ENCODE assay signal across 35 cellular contexts in genomic region chr22:32083000-32083399, GRCh38. TPM values are rescaled to one million over a fixed set of nuclear protein-coding genes. Genes with fewer than 3 reads are reported as not detected.
"Had no signal": no experiment of that assay in that cellular context is flagged by ENCODE, and none has a peak within 500 bp of the region (broad histone marks: within the 10 kb centered on the region; RNA-seq: fewer than 3 reads in every experiment).

No MANE protein-coding gene starts in this region.

- H3K4me2 ChIP-seq: smooth muscle cell had no signal

- H3K27ac Mint-ChIP-seq: natural killer cell; nephron; progenitor cell of endocrine pancreas; stimulated activated memory B cell treated with anti-CD40 and anti-IgM and Interleukin-4, amounts not matched to agents 10 μg/mL and 1 μg/mL and 100 μg/mL, for 72 hours; type B pancreatic cell had no signal

- H3K27ac ChIP-seq: ovary, parathyroid adenoma, psoas muscle, skin epidermis, suprapubic skin, testis, tibial artery, transverse colon, upper lobe of right lung, vagina had no signal

- H3K9me3 Mint-ChIP-seq: naive thymus-derived CD4-positive, alpha-beta T cell; natural killer cell; nephron; neural crest cell; stimulated activated memory B cell treated with anti-CD40 and anti-IgM and Interleukin-4, amounts not matched to agents 10 μg/mL and 1 μg/mL and 100 μg/mL, for 72 hours; stimulated activated naive CD8-positive, alpha-beta T cell treated with anti-CD3 and anti-CD28 coated beads, Interleukin-15, amount 100 ng/mL, for 72 hours; type B pancreatic cell had no signal

- ATAC-seq: naive thymus-derived CD4-positive, alpha-beta T cell; natural killer cell; psoas muscle; right cardiac atrium; sciatic nerve; stimulated activated naive CD8-positive, alpha-beta T cell treated with anti-CD3 and anti-CD28 coated beads, Interleukin-15, amount 100 ng/mL, for 72 hours; stimulated activated naive CD8-positive, alpha-beta T cell treated with anti-CD3 and anti-CD28 coated beads, Interleukin-15, Interleukin-2, amounts not matched to agents 100 U/mL and 50 U/mL, for 24 hours; upper lobe of right lung had no signal

- H2AFZ ChIP-seq: parathyroid adenoma had no signal

- H3K4me1 Mint-ChIP-seq: natural killer cell; nephron; neural crest cell; stimulated activated memory B cell treated with anti-CD40 and anti-IgM and Interleukin-4, amounts not matched to agents 10 μg/mL and 1 μg/mL and 100 μg/mL, for 72 hours; stimulated activated naive CD8-positive, alpha-beta T cell treated with anti-CD3 and anti-CD28 coated beads, Interleukin-15, amount 100 ng/mL, for 72 hours had no signal

- H3K4me1 ChIP-seq: parathyroid adenoma, upper lobe of right lung, vagina had no signal

- DNase-seq: naive thymus-derived CD4-positive, alpha-beta T cell; natural killer cell; occipital lobe; ovary; posterior cingulate gyrus; psoas muscle; right cardiac atrium; spleen; stimulated activated CD4-positive, alpha-beta T cell treated with anti-CD3 and anti-CD28 coated beads, Interleukin-12 subunit alpha, Interleukin-12 subunit beta, amount 100 ng/mL, for 4 hours; stimulated activated CD4-positive, alpha-beta T cell treated with anti-CD3 and anti-CD28 coated beads, Interleukin-1b, Interleukin-23, amount 100 ng/mL, for 48 hours; stimulated activated CD4-positive, alpha-beta T cell treated with anti-CD3 and anti-CD28 coated beads, Interleukin-4, amount 100 ng/mL, for 1 hour; stimulated activated CD4-positive, alpha-beta T cell treated with anti-CD3 and anti-CD28 coated beads, Interleukin-4, amount 100 ng/mL, for 4 hours; stimulated activated CD8-positive, alpha-beta memory T cell treated with anti-CD3 and anti-CD28 coated beads, Interleukin-4, amount 100 ng/mL, for 48 hours; stimulated activated naive CD4-positive, alpha-beta T cell; stimulated activated naive CD8-positive, alpha-beta T cell treated with anti-CD3 and anti-CD28 coated beads, Interleukin-15, amount 100 ng/mL, for 72 hours; stimulated activated naive CD8-positive, alpha-beta T cell treated with anti-CD3 and anti-CD28 coated beads, Interleukin-15, Interleukin-2, amounts not matched to agents 100 U/mL and 50 U/mL, for 24 hours; substantia nigra; testis; tibial artery; transverse colon; upper lobe of right lung had no signal

- H3K9me3 ChIP-seq: ovary, psoas muscle, spleen, suprapubic skin, testis, tibial artery, transverse colon, upper lobe of right lung, vagina had no signal

- H3K4me3 ChIP-seq: ovary, psoas muscle, skin epidermis, smooth muscle cell, suprapubic skin, testis, tibial artery, transverse colon, upper lobe of right lung, vagina had no signal

- H3K36me3 ChIP-seq: ovary, spleen, suprapubic skin, tibial artery, transverse colon, upper lobe of right lung, vagina had no signal

- H3K36me3 Mint-ChIP-seq: naive thymus-derived CD4-positive, alpha-beta T cell; natural killer cell; stimulated activated memory B cell treated with anti-CD40 and anti-IgM and Interleukin-4, amounts not matched to agents 10 μg/mL and 1 μg/mL and 100 μg/mL, for 72 hours; type B pancreatic cell had no signal

- H3K9ac ChIP-seq: parathyroid adenoma had no signal

- H3K4me3 Mint-ChIP-seq: naive thymus-derived CD4-positive, alpha-beta T cell; natural killer cell; nephron; neural crest cell; stimulated activated memory B cell treated with anti-CD40 and anti-IgM and Interleukin-4, amounts not matched to agents 10 μg/mL and 1 μg/mL and 100 μg/mL, for 72 hours; stimulated activated naive CD8-positive, alpha-beta T cell treated with anti-CD3 and anti-CD28 coated beads, Interleukin-15, amount 100 ng/mL, for 72 hours; type B pancreatic cell had no signal

- H3K27me3 ChIP-seq: ovary, testis, transverse colon, vagina had no signal

RNA-seq across cellular contexts. Expression of gene SLC5A1, which starts 39.9 kb away (rescaled TPM):
- total RNA-seq: naive thymus-derived CD4-positive, alpha-beta T cell; natural killer cell; neural crest cell; occipital lobe; osteoblast; progenitor cell of endocrine pancreas; renal cortical epithelial cell; sciatic nerve; smooth muscle cell had no signal
- polyA plus RNA-seq: naive thymus-derived CD4-positive, alpha-beta T cell; smooth muscle cell; urinary bladder had no signal
